ENCODE assay signal across 8 cellular contexts in genomic region chr3:42066516-42067181, GRCh38. TPM values are rescaled to one million over a fixed set of nuclear protein-coding genes. Genes with fewer than 3 reads are reported as not detected.
DNase-seq lines count a peak whose midpoint lies in the region; ATAC-seq, FAIRE-seq and TF ChIP-seq lines count a peak whose summit lies in the region.

No MANE protein-coding gene starts in this region.

- TF ChIP-seq CTCF in keratinocyte (optimal IDR thresholded peaks at IDR 0.05 in 1 of 3, IDR thresholded peaks at IDR 0.05 in 1 of 3, conservative IDR thresholded peaks at IDR 0.05 in 1 of 3; ENCODE audit: extremely low read depth in 1 of 3, insufficient read depth in 2 of 3, low read length in 3 of 3) (no peak), upper lobe of left lung (IDR thresholded peaks at IDR 0.05) (no peak)

- 35 to 46% methylated on average over 7 of the region's 7 CpGs for WGBS in upper lobe of left lung, 2 donors

- TF ChIP-seq POLR2A in upper lobe of left lung (IDR thresholded peaks at IDR 0.05): no peak

- H3K4me3 ChIP-seq in keratinocyte (ENCODE audit: control insufficient read depth in 2 of 3, extremely low read depth in 1 of 3, insufficient read depth in 2 of 3, low read depth in 1 of 3, low read length in 3 of 3): no peak overlapping the region
- H3K4me3 ChIP-seq in upper lobe of left lung: no peak overlapping the region

- DNase-seq in NCI-H2081 (lab: John Stamatoyannopoulos, UW): peak; percentile 14 to 20
- no peak for DNase-seq in NCI-H2081 treated with DMSO at 0.1 percent for 48 hours (lab: John Stamatoyannopoulos, UW)
- peak; percentile 90 for DNase-seq in amniotic epithelial cell (ENCODE audit: low read depth)
- DNase-seq in keratinocyte (ENCODE audit: low read depth, low spot score): no peak
- no peak for DNase-seq in upper lobe of left lung
- no peak for DNase-seq in RCC 7860 (ENCODE audit: low spot score)

- dilution Hi-C loops in keratinocyte (cut with MboI; ENCODE audit: extremely low pct_ligation_motif_present, low sequenced_read_pairs): no loop called here

- no peak overlapping the region for H3K9ac ChIP-seq in keratinocyte (ENCODE audit: control insufficient read depth, extremely low read depth, insufficient read depth, low read length)

- TF ChIP-seq EP300 in upper lobe of left lung (IDR thresholded peaks at IDR 0.05): peak in 1 of 4 donors; percentile 10

- no peaks in the 10 kb centered on the region for H4K20me1 ChIP-seq in keratinocyte (ENCODE audit: control insufficient read depth, extremely low read depth, insufficient read depth, low read length)

- H3K9me1 ChIP-seq in keratinocyte (ENCODE audit: control insufficient read depth, extremely low read depth, insufficient read depth, low read length): no peaks in the 10 kb centered on the region

- H3K4me1 ChIP-seq in keratinocyte (ENCODE audit: control insufficient read depth, extremely low read depth, insufficient read depth, low read length) (peaks cover 58% of the 10 kb centered on the region), upper lobe of left lung (peaks cover 53 to 73% (median 65%) of the 10 kb centered on the region in 4 donors)

- H3K27ac ChIP-seq in keratinocyte (ENCODE audit: control insufficient read depth, insufficient read depth, low read length) (peak overlapping the region; percentile 65), upper lobe of left lung (peak overlapping the region; percentile 62 to 84 (median 75))

- ATAC-seq in upper lobe of left lung (ENCODE audit: low FRiP score in 2 of 2) (peak; percentile 63 to 69), HG02588 (IDR thresholded peaks at IDR 0.05; ENCODE audit: unreplicated experiment) (no peak), HG02623 (IDR thresholded peaks at IDR 0.05; ENCODE audit: unreplicated experiment) (no peak)

- no peak overlapping the region for H2AFZ ChIP-seq in keratinocyte (ENCODE audit: control insufficient read depth, low read length)

- H3K79me2 ChIP-seq in keratinocyte (ENCODE audit: control insufficient read depth, insufficient read depth, low read length): peaks cover 40% of the 10 kb centered on the region

- no peaks in the 10 kb centered on the region for H3K27me3 ChIP-seq in keratinocyte (ENCODE audit: control insufficient read depth, extremely low read depth, insufficient read depth, low read length)
- no peaks in the 10 kb centered on the region for H3K27me3 ChIP-seq in upper lobe of left lung

- no peak for FAIRE-seq in keratinocyte (lab: Jason Lieb, UNC)
- FAIRE-seq in RCC 7860 (lab: Jason Lieb, UNC): no peak

- H3K36me3 ChIP-seq in keratinocyte (ENCODE audit: control insufficient read depth in 2 of 2, extremely low read depth in 1 of 2, insufficient read depth in 2 of 2, low read length in 2 of 2) (no peaks in the 10 kb centered on the region), upper lobe of left lung (no peaks in the 10 kb centered on the region)

- H3K9me3 ChIP-seq in keratinocyte (ENCODE audit: control insufficient read depth, low read depth, low read length): no peaks in the 10 kb centered on the region
- H3K9me3 ChIP-seq in upper lobe of left lung: no peaks in the 10 kb centered on the region

- H3K4me2 ChIP-seq in keratinocyte (ENCODE audit: control insufficient read depth, extremely low read depth, insufficient read depth, low read depth, low read length): no peak overlapping the region

RNA-seq across cellular contexts. Expression of gene TRAK1, which starts 24.5 kb away (rescaled TPM):
- 58.2 to 63.7 TPM (median 62.8 TPM) in 3 replicates for polyA plus RNA-seq in keratinocyte
- 29.8 TPM for polyA plus RNA-seq in keratinocyte (2011; ENCODE audit: low read depth)
- polyA plus RNA-seq in keratinocyte (2011; cell fraction: cytosol; rRNA removed): 48.0 and 49.5 TPM in 2 replicates
- 132 and 142 TPM in 2 replicates for polyA plus RNA-seq in keratinocyte (2011; cell fraction: nucleus; rRNA removed)
- polyA plus RNA-seq in keratinocyte (2012; ENCODE audit: low replicate concordance): 29.8 and 46.9 TPM in 2 replicates
- polyA minus RNA-seq in keratinocyte: 82.0 to 97.3 TPM (median 91.8 TPM) in 3 replicates
- polyA minus RNA-seq in keratinocyte (2011; cell fraction: cytosol; rRNA and poly(A)+ RNA removed): 84.2 TPM
- 83.0 and 146 TPM in 2 replicates for polyA minus RNA-seq in keratinocyte (2011; cell fraction: nucleus; rRNA and poly(A)+ RNA removed)
- 100 to 1,000 TPM in 1 of 6 donors, 10 to 100 TPM in 5; 46.7 to 107 (median 74.7) TPM for total RNA-seq in upper lobe of left lung

Comparison
In these comparisons a context has a peak if more than half of its experiments do, and no peak if none do; other contexts are left out.
1. DNase-seq: peak in NCI-H2081 (2 of 2) and amniotic epithelial cell (single experiment); none in NCI-H2081 treated with DMSO at 0.1 percent for 48 hours (single experiment), keratinocyte (single experiment), upper lobe of left lung (0 of 2) and RCC 7860 (single experiment).
2. ATAC-seq: peak in upper lobe of left lung (2 of 2); none in HG02588 (single experiment) and HG02623 (single experiment).